In genomic region chr15:101112336-101113113, GRCh38 we compare ENCODE assay signal across 24 cellular contexts.
A peak's percentile ranks its signal among the peaks of the same experiment; 100 is the strongest.
DNase-seq lines count a peak whose midpoint lies in the region; ATAC-seq, FAIRE-seq and TF ChIP-seq lines count a peak whose summit lies in the region.
"Had no signal": no experiment of that assay in that cellular context is flagged by ENCODE, and none has a peak within 500 bp of the region (broad histone marks: within the 10 kb centered on the region; RNA-seq: fewer than 3 reads in every experiment).

No MANE protein-coding gene starts in this region.

- H3K27ac Mint-ChIP-seq in stimulated activated naive CD8-positive, alpha-beta T cell treated with anti-CD3 and anti-CD28 coated beads, Interleukin-15, amount 100 ng/mL, for 72 hours, result no peak overlapping the region
- H3K27ac Mint-ChIP-seq in brain, result peak overlapping the region in 3 of 5 experiments; percentile 7 to 91 (median 30)
- H3K27ac Mint-ChIP-seq: activated naive CD4-positive, alpha-beta T cell treated with anti-CD3 and anti-CD28 coated beads, Interleukin-2, amount 50 U/mL, for 24 hours; memory B cell had no signal

- FAIRE-seq in urothelium cell line (lab: Jason Lieb, UNC), result peak; percentile 32
- FAIRE-seq: endometrium, GM12892, TTC549 had no signal

- peaks cover 18% of the 10 kb centered on the region for H3K4me1 Mint-ChIP-seq in stimulated activated naive CD8-positive, alpha-beta T cell treated with anti-CD3 and anti-CD28 coated beads, Interleukin-15, amount 100 ng/mL, for 72 hours
- peaks cover 38% of the 10 kb centered on the region for H3K4me1 Mint-ChIP-seq in brain
- H3K4me1 Mint-ChIP-seq: activated naive CD4-positive, alpha-beta T cell treated with anti-CD3 and anti-CD28 coated beads, Interleukin-2, amount 50 U/mL, for 24 hours; CD8-positive, alpha-beta memory T cell had no signal

- H3K36me3 Mint-ChIP-seq in brain, result peaks cover 3% of the 10 kb centered on the region
- H3K36me3 Mint-ChIP-seq: activated naive CD4-positive, alpha-beta T cell treated with anti-CD3 and anti-CD28 coated beads, Interleukin-2, amount 50 U/mL, for 24 hours; CD8-positive, alpha-beta memory T cell; memory B cell; naive B cell had no signal

- no peak for DNase-seq in stimulated activated naive CD8-positive, alpha-beta T cell treated with anti-CD3 and anti-CD28 coated beads, Interleukin-15, amount 100 ng/mL, for 72 hours
- DNase-seq in stimulated activated naive CD8-positive, alpha-beta T cell treated with anti-CD3 and anti-CD28 coated beads, Interleukin-15, Interleukin-2, amounts not matched to agents 100 U/mL and 50 U/mL, for 24 hours, result no peak
- DNase-seq in left kidney (ENCODE audit: low read depth, low spot score), result peak; percentile 37
- DNase-seq in urothelium cell line (ENCODE audit: low spot score), result no peak
- DNase-seq in EL, result no peak
- DNase-seq in SKM-1 treated with dmso at 0.1 percent for 144 hours (lab: John Stamatoyannopoulos, UW; ENCODE audit: unreplicated experiment), result no peak
- DNase-seq in stimulated activated CD8-positive, alpha-beta memory T cell treated with anti-CD3 and anti-CD28 coated beads, Interleukin-4, amount 100 ng/mL, for 48 hours, result no peak
- DNase-seq: CD8-positive, alpha-beta memory T cell; colonic mucosa; DMS79 treated with DMSO at 0.1 percent for 48 hours; GOT3; naive B cell; NCI-H1048; NCI-H2081; NCI-H510A; stomach; SW 1271; transverse colon had no signal

- H3K4me3 Mint-ChIP-seq in stimulated activated naive CD8-positive, alpha-beta T cell treated with anti-CD3 and anti-CD28 coated beads, Interleukin-15, amount 100 ng/mL, for 72 hours, result no peak overlapping the region
- H3K4me3 Mint-ChIP-seq in brain, result no peak overlapping the region
- H3K4me3 Mint-ChIP-seq: activated naive CD4-positive, alpha-beta T cell treated with anti-CD3 and anti-CD28 coated beads, Interleukin-2, amount 50 U/mL, for 24 hours; CD8-positive, alpha-beta memory T cell; memory B cell; naive B cell had no signal

- no peaks in the 10 kb centered on the region for H3K27me3 Mint-ChIP-seq in stimulated activated naive CD8-positive, alpha-beta T cell treated with anti-CD3 and anti-CD28 coated beads, Interleukin-15, amount 100 ng/mL, for 72 hours
- no peaks in the 10 kb centered on the region for H3K27me3 Mint-ChIP-seq in brain
- H3K27me3 Mint-ChIP-seq: activated naive CD4-positive, alpha-beta T cell treated with anti-CD3 and anti-CD28 coated beads, Interleukin-2, amount 50 U/mL, for 24 hours; CD8-positive, alpha-beta memory T cell had no signal

- peak; percentile 7 for ATAC-seq in stimulated activated naive CD8-positive, alpha-beta T cell treated with anti-CD3 and anti-CD28 coated beads, Interleukin-15, amount 100 ng/mL, for 72 hours
- no peak for ATAC-seq in stimulated activated naive CD8-positive, alpha-beta T cell treated with anti-CD3 and anti-CD28 coated beads, Interleukin-15, Interleukin-2, amounts not matched to agents 100 U/mL and 50 U/mL, for 24 hours

- H3K9me3 Mint-ChIP-seq in stimulated activated naive CD8-positive, alpha-beta T cell treated with anti-CD3 and anti-CD28 coated beads, Interleukin-15, amount 100 ng/mL, for 72 hours, result no peaks in the 10 kb centered on the region
- H3K9me3 Mint-ChIP-seq in brain, result peaks cover 0 to 4% (median 3%) of the 10 kb centered on the region in 5 experiments
- H3K9me3 Mint-ChIP-seq: activated naive CD4-positive, alpha-beta T cell treated with anti-CD3 and anti-CD28 coated beads, Interleukin-2, amount 50 U/mL, for 24 hours; memory B cell had no signal

- TF ChIP-seq CTCF in brain (conservative IDR thresholded peaks at IDR 0.05), result no peak

Comparison
In these comparisons a context has a peak if more than half of its experiments do, and no peak if none do; other contexts are left out.
1. H3K27ac Mint-ChIP-seq: peak in brain (3 of 5); none in stimulated activated naive CD8-positive, alpha-beta T cell treated with anti-CD3 and anti-CD28 coated beads, Interleukin-15, amount 100 ng/mL, for 72 hours (0 of 2).